Comparison of ENCODE assay signal across 1 cellular context in the genomic region with DNA sequence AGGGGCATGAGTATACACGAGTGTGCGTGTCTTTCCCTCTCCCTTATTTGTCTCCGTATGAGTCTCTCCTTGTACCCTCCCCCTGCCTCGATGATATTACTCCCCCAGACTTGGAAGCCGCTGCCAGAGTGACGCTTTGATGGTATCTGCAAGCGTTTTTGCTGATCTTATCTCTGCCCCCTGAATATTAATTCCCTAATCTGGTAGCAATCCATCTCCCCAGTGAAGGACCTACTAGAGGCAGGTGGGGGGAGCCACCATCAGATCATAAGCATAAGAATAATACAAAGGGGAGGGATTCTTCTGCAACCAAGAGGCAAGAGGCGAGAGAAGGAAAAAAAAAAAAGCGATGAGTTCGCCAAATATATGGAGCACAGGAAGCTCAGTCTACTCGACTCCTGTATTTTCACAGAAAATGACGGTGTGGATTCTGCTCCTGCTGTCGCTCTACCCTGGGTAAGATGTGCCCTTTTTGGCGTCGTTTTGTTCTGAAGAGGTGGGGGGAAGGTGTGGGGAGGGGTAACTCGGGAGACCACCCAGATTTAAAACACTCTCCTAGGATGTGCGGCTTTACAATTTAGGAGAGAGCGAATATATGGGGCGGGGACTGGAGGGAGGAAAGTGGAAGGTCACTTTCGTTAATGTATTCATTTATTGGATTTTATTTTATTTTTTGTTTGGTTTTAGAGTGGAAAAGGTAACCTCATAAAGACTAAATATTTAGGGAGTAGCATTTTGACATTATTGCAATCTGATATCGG.
TF ChIP-seq lines count a peak whose summit lies in the region.

A gene (plus strand): TSS at position 123 of the 761 bp plus-strand sequence. CDS start 227 bp downstream, at position 350.

TF ChIP-seq in HEK293T, 16 proteins besides CTCF, POLR2A, EP300 and RAD21 (continued from another document):
- TF ChIP-seq, protein P1, sequence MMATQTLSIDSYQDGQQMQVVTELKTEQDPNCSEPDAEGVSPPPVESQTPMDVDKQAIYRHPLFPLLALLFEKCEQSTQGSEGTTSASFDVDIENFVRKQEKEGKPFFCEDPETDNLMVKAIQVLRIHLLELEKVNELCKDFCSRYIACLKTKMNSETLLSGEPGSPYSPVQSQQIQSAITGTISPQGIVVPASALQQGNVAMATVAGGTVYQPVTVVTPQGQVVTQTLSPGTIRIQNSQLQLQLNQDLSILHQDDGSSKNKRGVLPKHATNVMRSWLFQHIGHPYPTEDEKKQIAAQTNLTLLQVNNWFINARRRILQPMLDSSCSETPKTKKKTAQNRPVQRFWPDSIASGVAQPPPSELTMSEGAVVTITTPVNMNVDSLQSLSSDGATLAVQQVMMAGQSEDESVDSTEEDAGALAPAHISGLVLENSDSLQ (IDR thresholded peaks at IDR 0.05), result no peak
- TF ChIP-seq TARDBP (IDR thresholded peaks at IDR 0.05) (no peak), ELF4 (IDR thresholded peaks at IDR 0.05) (no peak), SP1 (IDR thresholded peaks at IDR 0.05) (no peak), L3MBTL2 (conservative IDR thresholded peaks at IDR 0.05) (no peak)
